In genomic region chr18:47772374-47773248, GRCh38 we compare ENCODE assay signal across 8 cellular contexts.
DNase-seq lines count a peak whose midpoint lies in the region; ATAC-seq, FAIRE-seq and TF ChIP-seq lines count a peak whose summit lies in the region.

No MANE protein-coding gene starts in this region.

- H3K4me3 Mint-ChIP-seq in GM23338 = no peak overlapping the region
- H3K4me3 Mint-ChIP-seq in activated CD4-positive, alpha-beta memory T cell treated with anti-CD3 and anti-CD28 coated beads, Interleukin-2, amount 10 ng/mL, durations not matched to agents 7 days and 5 days = no peak overlapping the region
- H3K4me3 Mint-ChIP-seq in naive thymus-derived CD4-positive, alpha-beta T cell = peak overlapping the region in 1 of 10 donors; percentile 4

- H4K20me1 ChIP-seq in GM23338 (replicated peaks; ENCODE audit: insufficient read depth) = no peaks in the 10 kb centered on the region
- no peaks in the 10 kb centered on the region for H4K20me1 ChIP-seq in endothelial cell of umbilical vein (replicated peaks; ENCODE audit: control insufficient read depth, extremely low read depth, insufficient read depth, low read length)

- H3K79me2 ChIP-seq in GM23338 (replicated peaks; ENCODE audit: insufficient read depth) = no peaks in the 10 kb centered on the region
- no peaks in the 10 kb centered on the region for H3K79me2 ChIP-seq in endothelial cell of umbilical vein (ENCODE audit: control insufficient read depth, insufficient read depth, low read length)

- POLR2A ChIA-PET in activated CD4-positive, alpha-beta memory T cell treated with anti-CD3 and anti-CD28 coated beads, Interleukin-2, amount 10 ng/mL, durations not matched to agents 7 days and 5 days (lab: Charles Lee) = no interaction called here
- POLR2A ChIA-PET in endothelial cell of umbilical vein (lab: Charles Lee) = no interaction called here
- POLR2A ChIA-PET in naive thymus-derived CD4-positive, alpha-beta T cell (lab: Charles Lee) = no interaction called here

- H3K4me1 ChIP-seq in GM23338 (ENCODE audit: insufficient read depth) (no peaks in the 10 kb centered on the region; the same call in 1 of the 2 replicates), endothelial cell of umbilical vein (ENCODE audit: control insufficient read depth, extremely low read depth, insufficient read depth, low read length) (no peaks in the 10 kb centered on the region), tibial nerve (no peaks in the 10 kb centered on the region)
- no peaks in the 10 kb centered on the region for H3K4me1 ChIP-seq in naive thymus-derived CD4-positive, alpha-beta T cell (ENCODE audit: control insufficient read depth in 2 of 2, insufficient read depth in 2 of 2, low read length in 2 of 2)

- no peaks in the 10 kb centered on the region for H3K9me1 ChIP-seq in endothelial cell of umbilical vein (replicated peaks; ENCODE audit: control insufficient read depth, extremely low read depth, insufficient read depth, low read length)

- DNase-seq in GM23338 (ENCODE audit: low spot score) = peak; percentile 81
- DNase-seq in NCI-H748 treated with DMSO at 0.1 percent for 48 hours (lab: John Stamatoyannopoulos, UW) = peak; percentile 44
- DNase-seq in activated CD4-positive, alpha-beta memory T cell treated with anti-CD3 and anti-CD28 coated beads, Interleukin-2, amount 10 ng/mL, durations not matched to agents 7 days and 5 days = peak; percentile 57
- DNase-seq in endothelial cell of umbilical vein (ENCODE audit: low read depth, low spot score) = peak; percentile 76
- DNase-seq in naive thymus-derived CD4-positive, alpha-beta T cell = peak in 7 of 9 donors; percentile 41 to 77 (median 50)
- DNase-seq in tibial nerve (ENCODE audit: low spot score in 2 of 2) = no peak

- no peak for TF ChIP-seq EP300 in tibial nerve (IDR thresholded peaks at IDR 0.05)

- BruUV-seq in endothelial cell of umbilical vein (replicated peaks; lab: Mats Ljungman, UMichigan) = no TSS peak

- WGBS in tibial nerve, 2 donors = 61 to 64% methylated on average over 15 to 16 of the region's 16 CpGs

- H3K27ac ChIP-seq in C4-2B (no peak overlapping the region), GM23338 (ENCODE audit: low read depth) (no peak overlapping the region), endothelial cell of umbilical vein (ENCODE audit: insufficient read depth, low read depth, low read length) (no peak overlapping the region), tibial nerve (no peak overlapping the region)
- no peak overlapping the region for H3K27ac ChIP-seq in naive thymus-derived CD4-positive, alpha-beta T cell (ENCODE audit: low read depth, low read length)

- H3K27me3 ChIP-seq in GM23338 (ENCODE audit: insufficient read depth) (no peaks in the 10 kb centered on the region), endothelial cell of umbilical vein (ENCODE audit: control insufficient read depth in 2 of 2, insufficient read depth in 2 of 2, low read length in 2 of 2) (peaks cover 4% of the 10 kb centered on the region in 2 experiments), tibial nerve (no peaks in the 10 kb centered on the region)
- H3K27me3 ChIP-seq in naive thymus-derived CD4-positive, alpha-beta T cell (ENCODE audit: control insufficient read depth in 2 of 2, insufficient read depth in 2 of 2, low read length in 2 of 2) = no peaks in the 10 kb centered on the region

- H3K9me2 ChIP-seq in GM23338 (ENCODE audit: insufficient read depth) = 0 out of 2 replicates have a peak, but pooled peaks cover 3% of the 10 kb centered on the region

- CTCF ChIA-PET in activated CD4-positive, alpha-beta memory T cell treated with anti-CD3 and anti-CD28 coated beads, Interleukin-2, amount 10 ng/mL, durations not matched to agents 7 days and 5 days (lab: Charles Lee) = interaction anchor here (0.5 to 4.6 kb wide), 13 partner anchors 11 to 284 kb away, joined by 3 to 35 read pairs (median 3); no protein-coding TSS in a partner anchor
- CTCF ChIA-PET in endothelial cell of umbilical vein (lab: Charles Lee) = interaction anchor here (0.6 to 3.9 kb wide), 45 partner anchors 9 to 696 kb away, joined by 3 to 25 read pairs (median 4); partner anchors contain the start of gene SMAD2
- CTCF ChIA-PET in naive thymus-derived CD4-positive, alpha-beta T cell (lab: Charles Lee) = interaction anchor here (0.6 to 1.7 kb wide), 8 partner anchors 62 to 686 kb away, joined by 3 to 5 read pairs (median 4); no protein-coding TSS in a partner anchor

- H3K27me3 Mint-ChIP-seq in GM23338 (ENCODE audit: insufficient read depth, low read depth, poor library complexity) = peaks cover 5% of the 10 kb centered on the region
- peaks cover 12% of the 10 kb centered on the region for H3K27me3 Mint-ChIP-seq in activated CD4-positive, alpha-beta memory T cell treated with anti-CD3 and anti-CD28 coated beads, Interleukin-2, amount 10 ng/mL, durations not matched to agents 7 days and 5 days
- peaks cover 0 to 6% (median 4%) of the 10 kb centered on the region in 5 donors for H3K27me3 Mint-ChIP-seq in naive thymus-derived CD4-positive, alpha-beta T cell

- no peak overlapping the region for H3K27ac Mint-ChIP-seq in GM23338
- H3K27ac Mint-ChIP-seq in activated CD4-positive, alpha-beta memory T cell treated with anti-CD3 and anti-CD28 coated beads, Interleukin-2, amount 10 ng/mL, durations not matched to agents 7 days and 5 days = no peak overlapping the region
- no peak overlapping the region for H3K27ac Mint-ChIP-seq in naive thymus-derived CD4-positive, alpha-beta T cell

- FAIRE-seq in endothelial cell of umbilical vein (lab: Jason Lieb, UNC) = peak; percentile 88

- TF ChIP-seq POLR2A in endothelial cell of umbilical vein (IDR thresholded peaks at IDR 0.05; ENCODE audit: low read depth, low read length) (no peak), tibial nerve (IDR thresholded peaks at IDR 0.05) (no peak)

- intact Hi-C loops in endothelial cell of umbilical vein (cut with micrococcal nuclease) = loop anchor here (1.0 to 2.0 kb wide), 4 partner anchors 158 to 674 kb away; partner anchors contain the start of gene SMAD2
- intact Hi-C loops in naive thymus-derived CD4-positive, alpha-beta T cell (cut with micrococcal nuclease) = loop anchor here (1.0 to 5.0 kb wide), 5 partner anchors 157 to 675 kb away; partner anchors contain the start of gene SMAD2 (in 1 of the 2)

- H3K36me3 ChIP-seq in GM23338 (ENCODE audit: insufficient read depth) = no peaks in the 10 kb centered on the region
- no peaks in the 10 kb centered on the region for H3K36me3 ChIP-seq in endothelial cell of umbilical vein (ENCODE audit: control insufficient read depth in 2 of 2, extremely low read depth in 1 of 2, insufficient read depth in 2 of 2, low read length in 2 of 2)
- no peaks in the 10 kb centered on the region for H3K36me3 ChIP-seq in naive thymus-derived CD4-positive, alpha-beta T cell (ENCODE audit: control insufficient read depth in 2 of 3, insufficient read depth in 3 of 3, low read length in 3 of 3)
- H3K36me3 ChIP-seq in tibial nerve = no peaks in the 10 kb centered on the region

- TF ChIP-seq CTCF in C4-2B (conservative IDR thresholded peaks at IDR 0.05) (peak; percentile 92), GM23338 (conservative IDR thresholded peaks at IDR 0.05; ENCODE audit: low read depth in 2 of 2) (peak; percentile 91 to 94), endothelial cell of umbilical vein (IDR thresholded peaks at IDR 0.05; ENCODE audit: extremely low read depth in 1 of 2, insufficient read depth in 1 of 2, low read depth in 1 of 2, low read length in 2 of 2) (peak; percentile 73 to 95), tibial nerve (IDR thresholded peaks at IDR 0.05) (peak; percentile 36 to 64 (median 44))

- H3F3A ChIP-seq in GM23338 (replicated peaks; ENCODE audit: low read depth) = no peaks in the 10 kb centered on the region

- H3K4me3 ChIP-seq in GM23338 = no peak overlapping the region
- H3K4me3 ChIP-seq in endothelial cell of umbilical vein (replicated peaks in 1 of 3; ENCODE audit: insufficient read depth in 1 of 3, low read depth in 1 of 3, low read length in 3 of 3) = no peak overlapping the region
- no peak overlapping the region for H3K4me3 ChIP-seq in naive thymus-derived CD4-positive, alpha-beta T cell (ENCODE audit: low read length)
- no peak overlapping the region for H3K4me3 ChIP-seq in tibial nerve

- H3K9me3 ChIP-seq in endothelial cell of umbilical vein (replicated peaks; ENCODE audit: control insufficient read depth, insufficient read depth, low read length) = no peaks in the 10 kb centered on the region
- H3K9me3 ChIP-seq in naive thymus-derived CD4-positive, alpha-beta T cell (ENCODE audit: control insufficient read depth in 2 of 3, low read length in 3 of 3) = no peaks in the 10 kb centered on the region
- no peaks in the 10 kb centered on the region for H3K9me3 ChIP-seq in tibial nerve

- ATAC-seq in GM23338 (peak; percentile 94), GM19324 (IDR thresholded peaks at IDR 0.05; ENCODE audit: low FRiP score, unreplicated experiment) (no peak)
- ATAC-seq in naive thymus-derived CD4-positive, alpha-beta T cell = peak; percentile 69

- dilution Hi-C loops in endothelial cell of umbilical vein (cut with MboI; ENCODE audit: extremely low pct_ligation_motif_present, low sequenced_read_pairs) = no loop called here

- H3K4me1 Mint-ChIP-seq in GM23338 = peaks cover 3% of the 10 kb centered on the region
- no peaks in the 10 kb centered on the region for H3K4me1 Mint-ChIP-seq in activated CD4-positive, alpha-beta memory T cell treated with anti-CD3 and anti-CD28 coated beads, Interleukin-2, amount 10 ng/mL, durations not matched to agents 7 days and 5 days
- peaks cover 0 to 3% (median 0%) of the 10 kb centered on the region in 7 donors for H3K4me1 Mint-ChIP-seq in naive thymus-derived CD4-positive, alpha-beta T cell

- no peaks in the 10 kb centered on the region for H3K36me3 Mint-ChIP-seq in GM23338 (ENCODE audit: low read depth)
- no peaks in the 10 kb centered on the region for H3K36me3 Mint-ChIP-seq in activated CD4-positive, alpha-beta memory T cell treated with anti-CD3 and anti-CD28 coated beads, Interleukin-2, amount 10 ng/mL, durations not matched to agents 7 days and 5 days (ENCODE audit: low read depth)
- H3K36me3 Mint-ChIP-seq in naive thymus-derived CD4-positive, alpha-beta T cell = no peaks in the 10 kb centered on the region

- no peaks in the 10 kb centered on the region for H3K9me3 Mint-ChIP-seq in GM23338
- H3K9me3 Mint-ChIP-seq in activated CD4-positive, alpha-beta memory T cell treated with anti-CD3 and anti-CD28 coated beads, Interleukin-2, amount 10 ng/mL, durations not matched to agents 7 days and 5 days = no peaks in the 10 kb centered on the region
- no peaks in the 10 kb centered on the region for H3K9me3 Mint-ChIP-seq in naive thymus-derived CD4-positive, alpha-beta T cell

- H3K4me2 ChIP-seq in GM23338 (no peak overlapping the region), endothelial cell of umbilical vein (ENCODE audit: insufficient read depth, low read length) (no peak overlapping the region)

- H2AFZ ChIP-seq in GM23338 (peak overlapping the region; percentile 93), endothelial cell of umbilical vein (ENCODE audit: low read depth, low read length) (peak overlapping the region; percentile 8)

- no peak overlapping the region for H3K9ac ChIP-seq in endothelial cell of umbilical vein (replicated peaks; ENCODE audit: extremely low read depth, insufficient read depth, low read length)

TF ChIP-seq in GM23338, 12 proteins besides CTCF, POLR2A, EP300 and RAD21:
- TF ChIP-seq JUNB (IDR thresholded peaks at IDR 0.05; ENCODE audit: unreplicated experiment) = no peak

TF ChIP-seq in endothelial cell of umbilical vein, 7 proteins besides CTCF, POLR2A, EP300 and RAD21 (continues in another document):
- TF ChIP-seq MYC (IDR thresholded peaks at IDR 0.05; ENCODE audit: low read depth, low read length) = no peak

Comparison
In these comparisons a context has a peak if more than half of its experiments do, and no peak if none do; other contexts are left out.
1. DNase-seq: peak in GM23338 (single experiment), NCI-H748 treated with DMSO at 0.1 percent for 48 hours (single experiment), activated CD4-positive, alpha-beta memory T cell treated with anti-CD3 and anti-CD28 coated beads, Interleukin-2, amount 10 ng/mL, durations not matched to agents 7 days and 5 days (single experiment), endothelial cell of umbilical vein (single experiment) and naive thymus-derived CD4-positive, alpha-beta T cell (7 of 9); none in tibial nerve (0 of 2).
2. Peak in every context shown above with its lines, with median percentiles within 50 percentile points of each other: CTCF ChIP-seq.